8 cellular contexts compared by ENCODE assay signal in genomic region chr18:11553098-11553940, GRCh38. TPM values are rescaled to one million over a fixed set of nuclear protein-coding genes. Genes with fewer than 3 reads are reported as not detected.
DNase-seq lines count a peak whose midpoint lies in the region; ATAC-seq, FAIRE-seq and TF ChIP-seq lines count a peak whose summit lies in the region.

No MANE protein-coding gene starts in this region.

- no peaks in the 10 kb centered on the region for H3K79me2 ChIP-seq in OCI-LY3 (ENCODE audit: low read length)
- no peaks in the 10 kb centered on the region for H3K79me2 ChIP-seq in K562 (ENCODE audit: control insufficient read depth, insufficient read depth, low read length)

- H4K20me1 ChIP-seq in OCI-LY3 (ENCODE audit: insufficient read depth, low read length) (no peaks in the 10 kb centered on the region), K562 (replicated peaks; ENCODE audit: control insufficient read depth, insufficient read depth, low read length) (no peaks in the 10 kb centered on the region)

- ATAC-seq in GM18909 (IDR thresholded peaks at IDR 0.05; ENCODE audit: poor library complexity, unreplicated experiment) (peak; percentile 78), K562 (peak; percentile 88), GM18873 (IDR thresholded peaks at IDR 0.05; ENCODE audit: low FRiP score, unreplicated experiment) (no peak)

- intact Hi-C loops in K562 (cut with micrococcal nuclease), result loop anchor here (1.0 kb wide), 1 partner anchor 243 kb away; no protein-coding TSS in a partner anchor

- H3K9me3 ChIP-seq in OCI-LY3 (ENCODE audit: insufficient read depth, low read length) (no peaks in the 10 kb centered on the region), K562 (replicated peaks; ENCODE audit: control insufficient read depth, insufficient read depth, low read depth, low read length) (no peaks in the 10 kb centered on the region)

- no peaks in the 10 kb centered on the region for H3K4me1 ChIP-seq in OCI-LY3 (ENCODE audit: low read length)
- no peaks in the 10 kb centered on the region for H3K4me1 ChIP-seq in K562 (replicated peaks in 1 of 2; ENCODE audit: control insufficient read depth in 2 of 2, insufficient read depth in 2 of 2, low read length in 2 of 2)

- TF ChIP-seq CTCF in OCI-LY3 (IDR thresholded peaks at IDR 0.05; ENCODE audit: low read depth, low read length), result peak; percentile 86
- TF ChIP-seq CTCF in K562 (IDR thresholded peaks at IDR 0.05 in 2 of 3, conservative IDR thresholded peaks at IDR 0.05 in 1 of 3; ENCODE audit: insufficient read depth in 2 of 3, low read depth in 1 of 3, low read length in 3 of 3), result peak; percentile 61 to 83 (median 76)

- H3K9ac ChIP-seq in OCI-LY3 (ENCODE audit: low read length), result no peak overlapping the region
- no peak overlapping the region for H3K9ac ChIP-seq in K562 (ENCODE audit: insufficient read depth in 1 of 2, low read depth in 2 of 2, low read length in 2 of 2)

- peak in 1 of 2 experiments; percentile 68; a peak in 2 of 4 replicates for TF ChIP-seq RAD21 in K562 (CRISPR knock-in tag; conservative IDR thresholded peaks at IDR 0.05 in 1 of 2, IDR thresholded peaks at IDR 0.05 in 1 of 2)

- peaks cover 25% of the 10 kb centered on the region for H3K27me3 ChIP-seq in OCI-LY3 (ENCODE audit: low read depth, low read length)
- H3K27me3 ChIP-seq in K562 (ENCODE audit: control insufficient read depth in 2 of 2, insufficient read depth in 2 of 2, low read length in 2 of 2), result no peaks in the 10 kb centered on the region; a peak in 1 of 5 replicates

- CTCF ChIA-PET in K562 (lab: Yijun Ruan, JAX; ENCODE audit: low intra/inter-chr PET ratio), result interaction anchor here (2.0 kb wide), 1 partner anchor 243 kb away, joined by 8 read pairs; no protein-coding TSS in a partner anchor

- no TSS peak for BruUV-seq in K562 (replicated peaks; lab: Mats Ljungman, UMichigan)

- FAIRE-seq in K562 (lab: Jason Lieb, UNC), result peak; percentile 87

- POLR2A ChIA-PET in K562 (lab: Yijun Ruan, JAX), result interaction anchor here (0.6 to 1.0 kb wide), 3 partner anchors 18 to 717 kb away, joined by 3 to 4 read pairs (median 3); no protein-coding TSS in a partner anchor

- no peaks in the 10 kb centered on the region for H3K9me1 ChIP-seq in K562 (ENCODE audit: control insufficient read depth, insufficient read depth, low read length)

- TF ChIP-seq EP300 in K562 (IDR thresholded peaks at IDR 0.05; ENCODE audit: low read length), result no peak

- WGBS in K562 (ENCODE audit: insufficient coverage, low coverage, missing lambda C conversion rate), result 7% methylated on average over 8 of the region's 8 CpGs

- H3K4me3 ChIP-seq in OCI-LY3 (ENCODE audit: low read length) (no peak overlapping the region), K562 (no peak overlapping the region)

- in situ Hi-C loops in K562 (cut with MboI), result loop anchor here (25.0 kb wide), 1 partner anchor 991 kb away; no protein-coding TSS in a partner anchor

- no peak for TF ChIP-seq POLR2A in K562 (conservative IDR thresholded peaks at IDR 0.05)

- H3K27ac ChIP-seq in OCI-LY3 (ENCODE audit: low read length) (no peak overlapping the region), K562 (ENCODE audit: extremely low read depth, low read depth, low read length) (no peak overlapping the region)

- H3K36me3 ChIP-seq in OCI-LY3 (replicated peaks; ENCODE audit: low read depth, low read length) (no peaks in the 10 kb centered on the region), K562 (ENCODE audit: control insufficient read depth, insufficient read depth, low read length) (no peaks in the 10 kb centered on the region)

- H2AFZ ChIP-seq in OCI-LY3 (ENCODE audit: low read depth, low read length) (no peak overlapping the region), K562 (ENCODE audit: low read depth, low read length) (no peak overlapping the region)

- H3K4me2 ChIP-seq in OCI-LY3 (ENCODE audit: low read length) (no peak overlapping the region), K562 (ENCODE audit: insufficient read depth, low read length) (no peak overlapping the region)

- DNase-seq in COLO829 (ENCODE audit: low spot score), result peak; percentile 48
- peak; percentile 84 for DNase-seq in HT-29 (ENCODE audit: low spot score)
- DNase-seq in K562 (ENCODE audit: extremely low read depth in 1 of 4, low spot score in 3 of 4), result peak; percentile 57 to 66 (median 60)
- DNase-seq in iPS-NIHi7 (ENCODE audit: extremely low spot score), result peak; percentile 81
- DNase-seq in stimulated activated CD4-positive, alpha-beta T cell treated with anti-CD3 and anti-CD28 coated beads, Interleukin-1b, Interleukin-23, amount 100 ng/mL, for 48 hours, result peak; percentile 11

TF ChIP-seq in K562, 482 proteins besides CTCF, POLR2A, EP300 and RAD21:
- peak; percentile 40; the same call in 1 of the 2 replicates for TF ChIP-seq SMC3 (conservative IDR thresholded peaks at IDR 0.05; ENCODE audit: insufficient read depth, low read depth, low read length)
- no peak for TF ChIP-seq HMG20B (CRISPR knock-in tag; IDR thresholded peaks at IDR 0.05)
TF ChIP-seq in K562: peak in this region for 1.

RNA-seq across cellular contexts. Expression of gene SLC35G4, which starts 56.1 kb away (rescaled TPM):
- not detected in 2 replicates for total RNA-seq in HT-29 (2014; rRNA removed; shearing (Covaris generic))
- not detected in 2 replicates for total RNA-seq in K562 (2011; cell fraction: chromatin; rRNA removed; ENCODE audit: low replicate concordance)
- total RNA-seq in K562 (2011; cell fraction: nucleolus; rRNA removed), result not detected in 2 replicates
- total RNA-seq in K562 (2011; cell fraction: nucleoplasm; rRNA removed), result not detected in 2 replicates
- not detected in 2 replicates for total RNA-seq in K562 (2014; rRNA removed)
- not detected in 2 replicates for total RNA-seq in K562 (2014; rRNA removed; fragmentation: Illumina TruSeq; extraction: Trizol)
- total RNA-seq in K562 (2015; rRNA removed; fragmentation: Illumina TruSeq; extraction: Trizol), result not detected in 2 replicates
- not detected in 2 replicates for total RNA-seq in K562 (2021)
- not detected in 2 replicates for polyA plus RNA-seq in K562 (2011; rRNA removed)
- polyA plus RNA-seq in K562 (2011; cell fraction: cytosol; rRNA removed), result not detected in 2 replicates
- not detected in 2 replicates for polyA plus RNA-seq in K562 (2011; cell fraction: nucleus; rRNA removed)
- polyA plus RNA-seq in K562 (2012), result not detected in 2 replicates
- not detected in 2 replicates for polyA plus RNA-seq in K562 (2014; fragmentation: Illumina TruSeq; extraction: Trizol)
- not detected for polyA plus RNA-seq in K562 (2014; fragmentation: Nextera tagmentation; extraction: Ambion mirVana)
- not detected in 2 replicates for polyA plus RNA-seq in K562 (2014; rRNA removed)
- not detected in 2 replicates for polyA minus RNA-seq in K562 (2011; rRNA and poly(A)+ RNA removed)
- not detected in 2 replicates for polyA minus RNA-seq in K562 (2011; cell fraction: cytosol; rRNA and poly(A)+ RNA removed)
- polyA minus RNA-seq in K562 (2011; cell fraction: nucleus; rRNA and poly(A)+ RNA removed), result not detected in 2 replicates

Comparison
In these comparisons a context has a peak if more than half of its experiments do, and no peak if none do; other contexts are left out.
1. DNase-seq: peak in every context shown above with its lines; median percentile 84 in HT-29; 81 in iPS-NIHi7; 60 in K562; 48 in COLO829; 11 in stimulated activated CD4-positive, alpha-beta T cell treated with anti-CD3 and anti-CD28 coated beads, Interleukin-1b, Interleukin-23, amount 100 ng/mL, for 48 hours.